ENCODE assay signal across 1 cellular context in the genomic region with DNA sequence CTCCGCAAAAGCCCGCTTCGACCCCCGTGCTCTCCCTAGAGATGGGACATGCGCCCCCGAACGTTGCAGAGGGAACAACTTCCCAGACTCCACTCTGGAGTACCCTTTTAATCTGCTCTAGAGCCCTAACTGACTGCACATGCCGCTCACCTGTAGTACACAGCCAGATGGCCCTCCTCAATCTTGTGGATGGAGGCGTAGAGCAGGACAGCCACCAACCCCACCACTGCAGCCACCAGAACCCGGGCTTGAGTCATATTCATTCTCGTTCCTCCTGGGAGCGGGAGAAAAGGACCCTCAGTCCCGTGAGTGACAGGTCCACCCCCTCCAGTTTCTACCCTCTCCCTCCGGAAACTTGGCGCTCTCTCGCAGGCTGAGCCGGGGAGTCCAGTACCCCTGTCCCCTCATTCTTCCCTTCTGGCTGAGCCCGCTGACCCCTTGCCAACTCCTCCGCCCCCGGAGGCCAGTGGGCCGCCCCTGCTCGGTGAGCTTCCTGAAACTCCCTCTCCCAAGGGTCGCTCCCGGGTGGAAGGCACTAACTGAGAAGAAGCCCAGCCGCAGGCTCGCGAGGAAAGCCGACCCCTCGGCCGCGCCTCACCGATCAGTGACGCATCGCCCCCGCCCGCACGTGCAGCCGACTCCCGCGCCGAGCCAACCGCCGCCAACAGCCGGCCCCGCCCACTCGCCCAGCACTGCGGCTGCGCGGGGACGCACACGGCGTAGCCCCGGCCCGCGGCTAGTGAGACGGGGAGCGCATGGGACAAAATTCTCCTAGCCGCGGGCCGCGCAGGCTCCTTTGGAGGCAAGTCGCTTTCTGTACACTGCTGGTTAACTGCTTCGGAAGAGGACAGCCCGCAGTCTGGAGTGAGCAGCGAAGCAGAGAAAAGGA.
A peak's percentile ranks its signal among the peaks of the same experiment; 100 is the strongest.
TF ChIP-seq lines count a peak whose summit lies in the region.

A gene (minus strand): TSS at position 666 of the 889 bp plus-strand sequence. CDS start 403 bp downstream, at position 263.

TF ChIP-seq in H1, 55 proteins besides CTCF, POLR2A, EP300 and RAD21 (continues in another document):
- TF ChIP-seq, protein P1, sequence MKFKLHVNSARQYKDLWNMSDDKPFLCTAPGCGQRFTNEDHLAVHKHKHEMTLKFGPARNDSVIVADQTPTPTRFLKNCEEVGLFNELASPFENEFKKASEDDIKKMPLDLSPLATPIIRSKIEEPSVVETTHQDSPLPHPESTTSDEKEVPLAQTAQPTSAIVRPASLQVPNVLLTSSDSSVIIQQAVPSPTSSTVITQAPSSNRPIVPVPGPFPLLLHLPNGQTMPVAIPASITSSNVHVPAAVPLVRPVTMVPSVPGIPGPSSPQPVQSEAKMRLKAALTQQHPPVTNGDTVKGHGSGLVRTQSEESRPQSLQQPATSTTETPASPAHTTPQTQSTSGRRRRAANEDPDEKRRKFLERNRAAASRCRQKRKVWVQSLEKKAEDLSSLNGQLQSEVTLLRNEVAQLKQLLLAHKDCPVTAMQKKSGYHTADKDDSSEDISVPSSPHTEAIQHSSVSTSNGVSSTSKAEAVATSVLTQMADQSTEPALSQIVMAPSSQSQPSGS (IDR thresholded peaks at IDR 0.05; ENCODE audit: low read length) = peak; percentile 62; the same call in 1 of the 2 replicates
- TF ChIP-seq JUND (IDR thresholded peaks at IDR 0.05; ENCODE audit: low read length) = 0 out of 2 replicates have a peak, but pooled peaks have one; percentile 29
- TF ChIP-seq POLR2AphosphoS5 (IDR thresholded peaks at IDR 0.05; ENCODE audit: low read depth, low read length) = no peak
- TF ChIP-seq SIX5 (IDR thresholded peaks at IDR 0.05; ENCODE audit: low read depth, low read length) = no peak
- TF ChIP-seq BRCA1 (IDR thresholded peaks at IDR 0.05; ENCODE audit: low read depth, low read length) = no peak
- no peak for TF ChIP-seq FOSL1 (IDR thresholded peaks at IDR 0.05; ENCODE audit: insufficient read depth, low read depth, low read length)
- 0 out of 2 replicates have a peak, but pooled peaks have one; percentile 68 for TF ChIP-seq SP4 (IDR thresholded peaks at IDR 0.05; ENCODE audit: low read length)
- no peak for TF ChIP-seq TCF12 (IDR thresholded peaks at IDR 0.05; ENCODE audit: low read depth, low read length)
- no peak for TF ChIP-seq CTBP2 (IDR thresholded peaks at IDR 0.05; ENCODE audit: borderline replicate concordance, insufficient read depth, insufficient read length, low read length)
- TF ChIP-seq SIN3A (conservative IDR thresholded peaks at IDR 0.05 in 1 of 2, IDR thresholded peaks at IDR 0.05 in 1 of 2; ENCODE audit: low read depth in 1 of 2, low read length in 2 of 2) = peak in 1 of 2 experiments; percentile 76; a peak in 1 of 4 replicates
- no peak for TF ChIP-seq CEBPB (IDR thresholded peaks at IDR 0.05; ENCODE audit: low read depth, low read length)
- TF ChIP-seq HDAC6 (IDR thresholded peaks at IDR 0.05; ENCODE audit: low read depth, low read length) = no peak
- TF ChIP-seq JUN (IDR thresholded peaks at IDR 0.05; ENCODE audit: low read depth, low read length) = no peak
- no peak for TF ChIP-seq SP1 (IDR thresholded peaks at IDR 0.05; ENCODE audit: low read depth, low read length)
- TF ChIP-seq TAF7 (optimal IDR thresholded peaks at IDR 0.05; ENCODE audit: borderline replicate concordance, low read depth, low read length) = peak; percentile 23
- TF ChIP-seq RNF2 (IDR thresholded peaks at IDR 0.05; ENCODE audit: borderline replicate concordance, low read depth, low read length, missing control alignments, poor library complexity, severe bottlenecking) = no peak
- TF ChIP-seq ASH2L (IDR thresholded peaks at IDR 0.05; ENCODE audit: low read length) = peak; percentile 96
- TF ChIP-seq SUZ12 (IDR thresholded peaks at IDR 0.05; ENCODE audit: low read length) = no peak
- no peak for TF ChIP-seq ZNF274 (IDR thresholded peaks at IDR 0.05; ENCODE audit: borderline replicate concordance, extremely low read depth, low read length)
- TF ChIP-seq, protein P2, sequence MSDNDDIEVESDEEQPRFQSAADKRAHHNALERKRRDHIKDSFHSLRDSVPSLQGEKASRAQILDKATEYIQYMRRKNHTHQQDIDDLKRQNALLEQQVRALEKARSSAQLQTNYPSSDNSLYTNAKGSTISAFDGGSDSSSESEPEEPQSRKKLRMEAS (IDR thresholded peaks at IDR 0.05) = peak; percentile 98
- TF ChIP-seq CHD1 (IDR thresholded peaks at IDR 0.05; ENCODE audit: low read depth, low read length) = no peak
- TF ChIP-seq BCL11A (IDR thresholded peaks at IDR 0.05; ENCODE audit: low read depth in 2 of 2, low read length in 2 of 2) = no peak
- TF ChIP-seq EZH2 (IDR thresholded peaks at IDR 0.05; ENCODE audit: low read depth, low read length, severe bottlenecking) = no peak
- no peak for TF ChIP-seq GABPA (IDR thresholded peaks at IDR 0.05; ENCODE audit: borderline replicate concordance, insufficient read depth, low read length)
- TF ChIP-seq YY1 (IDR thresholded peaks at IDR 0.05; ENCODE audit: low read depth, low read length) = no peak
- no peak for TF ChIP-seq CBX5 (IDR thresholded peaks at IDR 0.05; ENCODE audit: low read depth, low read length)
- 0 out of 2 replicates have a peak, but pooled peaks have one; percentile 16 for TF ChIP-seq CHD2 (IDR thresholded peaks at IDR 0.05; ENCODE audit: low read length)
- TF ChIP-seq BACH1 (IDR thresholded peaks at IDR 0.05; ENCODE audit: low read length) = no peak
- TF ChIP-seq SAP30 (IDR thresholded peaks at IDR 0.05; ENCODE audit: insufficient read depth, insufficient replicate concordance, low read length) = no peak
- peak; percentile 66 for TF ChIP-seq TBP (IDR thresholded peaks at IDR 0.05; ENCODE audit: low read depth, low read length)
- TF ChIP-seq, protein P3, sequence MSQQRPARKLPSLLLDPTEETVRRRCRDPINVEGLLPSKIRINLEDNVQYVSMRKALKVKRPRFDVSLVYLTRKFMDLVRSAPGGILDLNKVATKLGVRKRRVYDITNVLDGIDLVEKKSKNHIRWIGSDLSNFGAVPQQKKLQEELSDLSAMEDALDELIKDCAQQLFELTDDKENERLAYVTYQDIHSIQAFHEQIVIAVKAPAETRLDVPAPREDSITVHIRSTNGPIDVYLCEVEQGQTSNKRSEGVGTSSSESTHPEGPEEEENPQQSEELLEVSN (IDR thresholded peaks at IDR 0.05) = peak; percentile 98
- peak; percentile 84 for TF ChIP-seq NRF1 (IDR thresholded peaks at IDR 0.05; ENCODE audit: low read depth, low read length)
- 0 out of 2 replicates have a peak, but pooled peaks have one; percentile 15 for TF ChIP-seq GTF2F1 (IDR thresholded peaks at IDR 0.05; ENCODE audit: borderline replicate concordance, low read depth, low read length)
- TF ChIP-seq RFX5 (IDR thresholded peaks at IDR 0.05; ENCODE audit: borderline replicate concordance, low read depth, low read length) = no peak
- TF ChIP-seq PHF8 (conservative IDR thresholded peaks at IDR 0.05; ENCODE audit: low read depth, low read length) = peak; percentile 73; the same call in 1 of the 2 replicates
- TF ChIP-seq MAFK (IDR thresholded peaks at IDR 0.05; ENCODE audit: low read depth, low read length) = no peak
- TF ChIP-seq NANOG (IDR thresholded peaks at IDR 0.05; ENCODE audit: insufficient read depth, low read depth, low read length, poor library complexity, severe bottlenecking) = peak; percentile 72
- TF ChIP-seq RBBP5 (IDR thresholded peaks at IDR 0.05; ENCODE audit: borderline replicate concordance, low read depth, low read length) = peak; percentile 66; the same call in 1 of the 2 replicates
- TF ChIP-seq, protein P4, sequence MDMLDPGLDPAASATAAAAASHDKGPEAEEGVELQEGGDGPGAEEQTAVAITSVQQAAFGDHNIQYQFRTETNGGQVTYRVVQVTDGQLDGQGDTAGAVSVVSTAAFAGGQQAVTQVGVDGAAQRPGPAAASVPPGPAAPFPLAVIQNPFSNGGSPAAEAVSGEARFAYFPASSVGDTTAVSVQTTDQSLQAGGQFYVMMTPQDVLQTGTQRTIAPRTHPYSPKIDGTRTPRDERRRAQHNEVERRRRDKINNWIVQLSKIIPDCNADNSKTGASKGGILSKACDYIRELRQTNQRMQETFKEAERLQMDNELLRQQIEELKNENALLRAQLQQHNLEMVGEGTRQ (IDR thresholded peaks at IDR 0.05; ENCODE audit: low read length) = no peak
- TF ChIP-seq KDM1A (IDR thresholded peaks at IDR 0.05; ENCODE audit: borderline replicate concordance, low read length) = no peak
- TF ChIP-seq EGR1 (IDR thresholded peaks at IDR 0.05; ENCODE audit: borderline replicate concordance, low read depth, low read length) = peak; percentile 88
- TF ChIP-seq KDM4A (IDR thresholded peaks at IDR 0.05; ENCODE audit: low read depth, low read length, severe bottlenecking) = peak; percentile 79
- TF ChIP-seq RXRA (IDR thresholded peaks at IDR 0.05; ENCODE audit: insufficient read depth, low read depth, low read length) = no peak
- TF ChIP-seq POU5F1 (IDR thresholded peaks at IDR 0.05; ENCODE audit: low read depth, low read length) = no peak
- TF ChIP-seq, protein P5, sequence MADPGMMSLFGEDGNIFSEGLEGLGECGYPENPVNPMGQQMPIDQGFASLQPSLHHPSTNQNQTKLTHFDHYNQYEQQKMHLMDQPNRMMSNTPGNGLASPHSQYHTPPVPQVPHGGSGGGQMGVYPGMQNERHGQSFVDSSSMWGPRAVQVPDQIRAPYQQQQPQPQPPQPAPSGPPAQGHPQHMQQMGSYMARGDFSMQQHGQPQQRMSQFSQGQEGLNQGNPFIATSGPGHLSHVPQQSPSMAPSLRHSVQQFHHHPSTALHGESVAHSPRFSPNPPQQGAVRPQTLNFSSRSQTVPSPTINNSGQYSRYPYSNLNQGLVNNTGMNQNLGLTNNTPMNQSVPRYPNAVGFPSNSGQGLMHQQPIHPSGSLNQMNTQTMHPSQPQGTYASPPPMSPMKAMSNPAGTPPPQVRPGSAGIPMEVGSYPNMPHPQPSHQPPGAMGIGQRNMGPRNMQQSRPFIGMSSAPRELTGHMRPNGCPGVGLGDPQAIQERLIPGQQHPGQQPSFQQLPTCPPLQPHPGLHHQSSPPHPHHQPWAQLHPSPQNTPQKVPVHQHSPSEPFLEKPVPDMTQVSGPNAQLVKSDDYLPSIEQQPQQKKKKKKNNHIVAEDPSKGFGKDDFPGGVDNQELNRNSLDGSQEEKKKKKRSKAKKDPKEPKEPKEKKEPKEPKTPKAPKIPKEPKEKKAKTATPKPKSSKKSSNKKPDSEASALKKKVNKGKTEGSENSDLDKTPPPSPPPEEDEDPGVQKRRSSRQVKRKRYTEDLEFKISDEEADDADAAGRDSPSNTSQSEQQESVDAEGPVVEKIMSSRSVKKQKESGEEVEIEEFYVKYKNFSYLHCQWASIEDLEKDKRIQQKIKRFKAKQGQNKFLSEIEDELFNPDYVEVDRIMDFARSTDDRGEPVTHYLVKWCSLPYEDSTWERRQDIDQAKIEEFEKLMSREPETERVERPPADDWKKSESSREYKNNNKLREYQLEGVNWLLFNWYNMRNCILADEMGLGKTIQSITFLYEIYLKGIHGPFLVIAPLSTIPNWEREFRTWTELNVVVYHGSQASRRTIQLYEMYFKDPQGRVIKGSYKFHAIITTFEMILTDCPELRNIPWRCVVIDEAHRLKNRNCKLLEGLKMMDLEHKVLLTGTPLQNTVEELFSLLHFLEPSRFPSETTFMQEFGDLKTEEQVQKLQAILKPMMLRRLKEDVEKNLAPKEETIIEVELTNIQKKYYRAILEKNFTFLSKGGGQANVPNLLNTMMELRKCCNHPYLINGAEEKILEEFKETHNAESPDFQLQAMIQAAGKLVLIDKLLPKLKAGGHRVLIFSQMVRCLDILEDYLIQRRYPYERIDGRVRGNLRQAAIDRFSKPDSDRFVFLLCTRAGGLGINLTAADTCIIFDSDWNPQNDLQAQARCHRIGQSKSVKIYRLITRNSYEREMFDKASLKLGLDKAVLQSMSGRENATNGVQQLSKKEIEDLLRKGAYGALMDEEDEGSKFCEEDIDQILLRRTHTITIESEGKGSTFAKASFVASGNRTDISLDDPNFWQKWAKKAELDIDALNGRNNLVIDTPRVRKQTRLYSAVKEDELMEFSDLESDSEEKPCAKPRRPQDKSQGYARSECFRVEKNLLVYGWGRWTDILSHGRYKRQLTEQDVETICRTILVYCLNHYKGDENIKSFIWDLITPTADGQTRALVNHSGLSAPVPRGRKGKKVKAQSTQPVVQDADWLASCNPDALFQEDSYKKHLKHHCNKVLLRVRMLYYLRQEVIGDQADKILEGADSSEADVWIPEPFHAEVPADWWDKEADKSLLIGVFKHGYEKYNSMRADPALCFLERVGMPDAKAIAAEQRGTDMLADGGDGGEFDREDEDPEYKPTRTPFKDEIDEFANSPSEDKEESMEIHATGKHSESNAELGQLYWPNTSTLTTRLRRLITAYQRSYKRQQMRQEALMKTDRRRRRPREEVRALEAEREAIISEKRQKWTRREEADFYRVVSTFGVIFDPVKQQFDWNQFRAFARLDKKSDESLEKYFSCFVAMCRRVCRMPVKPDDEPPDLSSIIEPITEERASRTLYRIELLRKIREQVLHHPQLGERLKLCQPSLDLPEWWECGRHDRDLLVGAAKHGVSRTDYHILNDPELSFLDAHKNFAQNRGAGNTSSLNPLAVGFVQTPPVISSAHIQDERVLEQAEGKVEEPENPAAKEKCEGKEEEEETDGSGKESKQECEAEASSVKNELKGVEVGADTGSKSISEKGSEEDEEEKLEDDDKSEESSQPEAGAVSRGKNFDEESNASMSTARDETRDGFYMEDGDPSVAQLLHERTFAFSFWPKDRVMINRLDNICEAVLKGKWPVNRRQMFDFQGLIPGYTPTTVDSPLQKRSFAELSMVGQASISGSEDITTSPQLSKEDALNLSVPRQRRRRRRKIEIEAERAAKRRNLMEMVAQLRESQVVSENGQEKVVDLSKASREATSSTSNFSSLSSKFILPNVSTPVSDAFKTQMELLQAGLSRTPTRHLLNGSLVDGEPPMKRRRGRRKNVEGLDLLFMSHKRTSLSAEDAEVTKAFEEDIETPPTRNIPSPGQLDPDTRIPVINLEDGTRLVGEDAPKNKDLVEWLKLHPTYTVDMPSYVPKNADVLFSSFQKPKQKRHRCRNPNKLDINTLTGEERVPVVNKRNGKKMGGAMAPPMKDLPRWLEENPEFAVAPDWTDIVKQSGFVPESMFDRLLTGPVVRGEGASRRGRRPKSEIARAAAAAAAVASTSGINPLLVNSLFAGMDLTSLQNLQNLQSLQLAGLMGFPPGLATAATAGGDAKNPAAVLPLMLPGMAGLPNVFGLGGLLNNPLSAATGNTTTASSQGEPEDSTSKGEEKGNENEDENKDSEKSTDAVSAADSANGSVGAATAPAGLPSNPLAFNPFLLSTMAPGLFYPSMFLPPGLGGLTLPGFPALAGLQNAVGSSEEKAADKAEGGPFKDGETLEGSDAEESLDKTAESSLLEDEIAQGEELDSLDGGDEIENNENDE (IDR thresholded peaks at IDR 0.05; ENCODE audit: insufficient replicate concordance, low read length) = no peak
- TF ChIP-seq CBX8 (IDR thresholded peaks at IDR 0.05; ENCODE audit: borderline replicate concordance, low read depth, low read length) = no peak
- no peak for TF ChIP-seq SIRT6 (IDR thresholded peaks at IDR 0.05; ENCODE audit: low read length)
- no peak for TF ChIP-seq HDAC2 (IDR thresholded peaks at IDR 0.05; ENCODE audit: borderline replicate concordance in 1 of 2, low read depth in 2 of 2, low read length in 2 of 2)
- TF ChIP-seq, protein P6, sequence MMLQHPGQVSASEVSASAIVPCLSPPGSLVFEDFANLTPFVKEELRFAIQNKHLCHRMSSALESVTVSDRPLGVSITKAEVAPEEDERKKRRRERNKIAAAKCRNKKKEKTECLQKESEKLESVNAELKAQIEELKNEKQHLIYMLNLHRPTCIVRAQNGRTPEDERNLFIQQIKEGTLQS (IDR thresholded peaks at IDR 0.05; ENCODE audit: insufficient read depth, low read depth, low read length) = no peak
- TF ChIP-seq CREB1 (IDR thresholded peaks at IDR 0.05) = peak; percentile 85
- no peak for TF ChIP-seq SRF (IDR thresholded peaks at IDR 0.05; ENCODE audit: low read depth, low read length)
- TF ChIP-seq TAF1 (IDR thresholded peaks at IDR 0.05; ENCODE audit: low read depth, low read length) = peak; percentile 87
- TF ChIP-seq KDM5A (IDR thresholded peaks at IDR 0.05; ENCODE audit: low read length) = 0 out of 2 replicates have a peak, but pooled peaks have one; percentile 11
